In genomic region chr1:20386682-20387081, GRCh38 we compare ENCODE assay signal across 2 cellular contexts.
TF ChIP-seq lines count a peak whose summit lies in the region.

No MANE protein-coding gene starts in this region.

TF ChIP-seq in SK-N-SH, 30 proteins besides CTCF, POLR2A, EP300 and RAD21 (continued from another document):
- TF ChIP-seq, protein P1, sequence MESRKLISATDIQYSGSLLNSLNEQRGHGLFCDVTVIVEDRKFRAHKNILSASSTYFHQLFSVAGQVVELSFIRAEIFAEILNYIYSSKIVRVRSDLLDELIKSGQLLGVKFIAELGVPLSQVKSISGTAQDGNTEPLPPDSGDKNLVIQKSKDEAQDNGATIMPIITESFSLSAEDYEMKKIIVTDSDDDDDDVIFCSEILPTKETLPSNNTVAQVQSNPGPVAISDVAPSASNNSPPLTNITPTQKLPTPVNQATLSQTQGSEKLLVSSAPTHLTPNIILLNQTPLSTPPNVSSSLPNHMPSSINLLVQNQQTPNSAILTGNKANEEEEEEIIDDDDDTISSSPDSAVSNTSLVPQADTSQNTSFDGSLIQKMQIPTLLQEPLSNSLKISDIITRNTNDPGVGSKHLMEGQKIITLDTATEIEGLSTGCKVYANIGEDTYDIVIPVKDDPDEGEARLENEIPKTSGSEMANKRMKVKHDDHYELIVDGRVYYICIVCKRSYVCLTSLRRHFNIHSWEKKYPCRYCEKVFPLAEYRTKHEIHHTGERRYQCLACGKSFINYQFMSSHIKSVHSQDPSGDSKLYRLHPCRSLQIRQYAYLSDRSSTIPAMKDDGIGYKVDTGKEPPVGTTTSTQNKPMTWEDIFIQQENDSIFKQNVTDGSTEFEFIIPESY (IDR thresholded peaks at IDR 0.05; ENCODE audit: borderline replicate concordance, low read depth): no peak
- TF ChIP-seq, protein P2, sequence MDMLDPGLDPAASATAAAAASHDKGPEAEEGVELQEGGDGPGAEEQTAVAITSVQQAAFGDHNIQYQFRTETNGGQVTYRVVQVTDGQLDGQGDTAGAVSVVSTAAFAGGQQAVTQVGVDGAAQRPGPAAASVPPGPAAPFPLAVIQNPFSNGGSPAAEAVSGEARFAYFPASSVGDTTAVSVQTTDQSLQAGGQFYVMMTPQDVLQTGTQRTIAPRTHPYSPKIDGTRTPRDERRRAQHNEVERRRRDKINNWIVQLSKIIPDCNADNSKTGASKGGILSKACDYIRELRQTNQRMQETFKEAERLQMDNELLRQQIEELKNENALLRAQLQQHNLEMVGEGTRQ (IDR thresholded peaks at IDR 0.05; ENCODE audit: borderline replicate concordance, low read depth, low read length): no peak
- TF ChIP-seq, protein P3, sequence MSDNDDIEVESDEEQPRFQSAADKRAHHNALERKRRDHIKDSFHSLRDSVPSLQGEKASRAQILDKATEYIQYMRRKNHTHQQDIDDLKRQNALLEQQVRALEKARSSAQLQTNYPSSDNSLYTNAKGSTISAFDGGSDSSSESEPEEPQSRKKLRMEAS (IDR thresholded peaks at IDR 0.05; ENCODE audit: low read depth): no peak
- no peak for TF ChIP-seq YY1 (IDR thresholded peaks at IDR 0.05; ENCODE audit: low read depth)

TF ChIP-seq in SK-N-SH treated with all-trans-retinoic acid at 6 μM for 48 hours, 23 proteins besides CTCF, POLR2A, EP300 and RAD21 (continued from another document):
- TF ChIP-seq TSHZ2 (CRISPR knock-in tag; IDR thresholded peaks at IDR 0.05) (no peak), PATZ1 (CRISPR knock-in tag; IDR thresholded peaks at IDR 0.05; ENCODE audit: borderline replicate concordance) (no peak)
